ENCODE assay signal across 1 cellular context in the genomic region with DNA sequence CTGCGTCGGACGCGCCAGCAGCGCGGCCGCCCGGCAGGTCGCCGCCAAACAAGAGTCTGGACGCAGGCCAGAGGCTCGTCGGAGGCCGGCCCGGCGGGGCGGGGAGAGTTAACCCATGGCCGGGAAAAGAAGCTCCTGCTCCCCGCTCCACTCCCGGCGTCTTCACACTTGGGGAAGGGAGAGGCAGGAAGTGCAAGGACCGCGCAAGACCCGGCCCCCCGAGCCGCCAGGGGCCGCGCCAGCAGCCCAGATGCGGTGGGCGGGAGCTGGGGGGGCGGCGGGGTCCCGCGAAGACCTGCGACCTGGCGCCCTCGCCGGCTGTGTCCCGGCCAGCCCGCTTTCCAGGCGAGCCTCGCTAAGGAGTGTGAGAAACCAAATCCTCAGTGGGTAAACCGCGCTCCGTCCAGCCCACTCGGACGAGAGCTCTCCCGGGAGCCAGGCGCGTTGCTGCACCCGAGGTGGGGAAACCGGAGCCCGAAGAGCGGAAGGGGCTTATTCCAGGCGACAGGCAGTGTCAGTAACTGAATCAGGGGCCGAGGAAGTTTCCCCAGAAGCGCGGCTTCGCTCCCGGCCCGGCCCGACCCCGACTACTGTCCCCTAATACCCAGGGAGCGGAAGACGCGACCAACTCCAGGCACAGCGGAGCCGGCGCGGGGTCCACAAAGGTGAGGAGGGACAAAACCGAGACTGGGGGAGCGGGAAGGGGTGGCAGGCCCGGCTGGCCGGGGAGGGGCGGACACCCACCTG.
A peak's percentile ranks its signal among the peaks of the same experiment; 100 is the strongest.
TF ChIP-seq lines count a peak whose summit lies in the region.

No MANE protein-coding gene starts in this region.

TF ChIP-seq in HEK293, 187 proteins besides CTCF, POLR2A, EP300 and RAD21 (continued from another document):
- 0 out of 2 replicates have a peak, but pooled peaks have one; percentile 11 for TF ChIP-seq ZIC2 (tag by site-specific recombination; IDR thresholded peaks at IDR 0.05)
- TF ChIP-seq ZNF266 (tag by site-specific recombination; IDR thresholded peaks at IDR 0.05; ENCODE audit: low read depth), result no peak
- TF ChIP-seq SP2 (tag by site-specific recombination; IDR thresholded peaks at IDR 0.05), result peak; percentile 57
- no peak for TF ChIP-seq ZNF664 (tag by site-specific recombination; IDR thresholded peaks at IDR 0.05)
- peak; percentile 64 for TF ChIP-seq ZBTB8A (tag by site-specific recombination; IDR thresholded peaks at IDR 0.05)
- no peak for TF ChIP-seq OSR2 (tag by site-specific recombination; IDR thresholded peaks at IDR 0.05)
- no peak for TF ChIP-seq KLF8 (tag by site-specific recombination; IDR thresholded peaks at IDR 0.05)
- TF ChIP-seq ZBTB11 (tag by site-specific recombination; conservative IDR thresholded peaks at IDR 0.05; ENCODE audit: low read depth), result no peak
- TF ChIP-seq ZNF354C (tag by site-specific recombination; IDR thresholded peaks at IDR 0.05; ENCODE audit: borderline replicate concordance, low read depth), result no peak
- TF ChIP-seq ZNF423 (tag by site-specific recombination; IDR thresholded peaks at IDR 0.05), result no peak
- no peak for TF ChIP-seq ZNF521 (tag by site-specific recombination; IDR thresholded peaks at IDR 0.05)
- no peak for TF ChIP-seq ZSCAN16 (tag by site-specific recombination; IDR thresholded peaks at IDR 0.05)
- TF ChIP-seq PRDM1 (tag by site-specific recombination; IDR thresholded peaks at IDR 0.05), result no peak
- no peak for TF ChIP-seq ZNF202 (tag by site-specific recombination; IDR thresholded peaks at IDR 0.05; ENCODE audit: borderline replicate concordance)
- TF ChIP-seq ZNF248 (tag by site-specific recombination; IDR thresholded peaks at IDR 0.05), result no peak
- TF ChIP-seq ZNF404 (tag by site-specific recombination; IDR thresholded peaks at IDR 0.05), result no peak
- no peak; the same call in 1 of the 2 replicates for TF ChIP-seq ZNF398 (tag by site-specific recombination; IDR thresholded peaks at IDR 0.05)
- TF ChIP-seq, protein P1, sequence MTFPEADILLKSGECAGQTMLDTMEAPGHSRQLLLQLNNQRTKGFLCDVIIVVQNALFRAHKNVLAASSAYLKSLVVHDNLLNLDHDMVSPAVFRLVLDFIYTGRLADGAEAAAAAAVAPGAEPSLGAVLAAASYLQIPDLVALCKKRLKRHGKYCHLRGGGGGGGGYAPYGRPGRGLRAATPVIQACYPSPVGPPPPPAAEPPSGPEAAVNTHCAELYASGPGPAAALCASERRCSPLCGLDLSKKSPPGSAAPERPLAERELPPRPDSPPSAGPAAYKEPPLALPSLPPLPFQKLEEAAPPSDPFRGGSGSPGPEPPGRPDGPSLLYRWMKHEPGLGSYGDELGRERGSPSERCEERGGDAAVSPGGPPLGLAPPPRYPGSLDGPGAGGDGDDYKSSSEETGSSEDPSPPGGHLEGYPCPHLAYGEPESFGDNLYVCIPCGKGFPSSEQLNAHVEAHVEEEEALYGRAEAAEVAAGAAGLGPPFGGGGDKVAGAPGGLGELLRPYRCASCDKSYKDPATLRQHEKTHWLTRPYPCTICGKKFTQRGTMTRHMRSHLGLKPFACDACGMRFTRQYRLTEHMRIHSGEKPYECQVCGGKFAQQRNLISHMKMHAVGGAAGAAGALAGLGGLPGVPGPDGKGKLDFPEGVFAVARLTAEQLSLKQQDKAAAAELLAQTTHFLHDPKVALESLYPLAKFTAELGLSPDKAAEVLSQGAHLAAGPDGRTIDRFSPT (tag by site-specific recombination; IDR thresholded peaks at IDR 0.05), result no peak
- no peak for TF ChIP-seq ZSCAN30 (tag by site-specific recombination; IDR thresholded peaks at IDR 0.05)
- TF ChIP-seq ZNF600 (tag by site-specific recombination; IDR thresholded peaks at IDR 0.05), result no peak
